In genomic region chr5:74587300-74587699, GRCh38 we compare ENCODE assay signal across 12 cellular contexts.
"Had no signal": no experiment of that assay in that cellular context is flagged by ENCODE, and none has a peak within 500 bp of the region (broad histone marks: within the 10 kb centered on the region; RNA-seq: fewer than 3 reads in every experiment).

No MANE protein-coding gene starts in this region.

- H3K27ac ChIP-seq: pancreas, thoracic aorta had no signal

- H3K9me3 Mint-ChIP-seq: central memory CD8-positive, alpha-beta T cell; immature natural killer cell; nephron; stimulated activated naive CD8-positive, alpha-beta T cell treated with anti-CD3 and anti-CD28 coated beads, Interleukin-15, amount 100 ng/mL, for 72 hours had no signal

- H3K36me3 Mint-ChIP-seq: immature natural killer cell had no signal

- H3K27me3 ChIP-seq: pancreas had no signal

- H3K36me3 ChIP-seq: pancreas, thoracic aorta had no signal

- H3K4me1 Mint-ChIP-seq: immature natural killer cell had no signal

- ATAC-seq: activated CD4-positive, CD25-positive, alpha-beta regulatory T cell treated with anti-CD3 and anti-CD28 coated beads, Interleukin-2, amount 50 U/mL, for 24 hours; stimulated activated naive CD8-positive, alpha-beta T cell treated with anti-CD3 and anti-CD28 coated beads, Interleukin-15, amount 100 ng/mL, for 72 hours had no signal

- H3K9me3 ChIP-seq: pancreas, thoracic aorta had no signal

- H3K4me3 Mint-ChIP-seq: central memory CD8-positive, alpha-beta T cell; immature natural killer cell; nephron; stimulated activated naive CD8-positive, alpha-beta T cell treated with anti-CD3 and anti-CD28 coated beads, Interleukin-15, amount 100 ng/mL, for 72 hours had no signal

- H3K27ac Mint-ChIP-seq: immature natural killer cell; stimulated activated naive CD8-positive, alpha-beta T cell treated with anti-CD3 and anti-CD28 coated beads, Interleukin-15, amount 100 ng/mL, for 72 hours had no signal

- DNase-seq: activated naive CD4-positive, alpha-beta T cell treated with anti-CD3 and anti-CD28 coated beads, Interleukin-2, amount 50 U/mL, for 16 hours; activated T-cell treated with anti-CD3 and anti-CD28 coated beads, Interleukin-2, amount 50 U/mL, for 1 hour; effector memory CD4-positive, alpha-beta T cell; hypothalamus; immature natural killer cell; pancreas; stimulated activated CD8-positive, alpha-beta memory T cell treated with anti-CD3 and anti-CD28 coated beads, Interleukin-4, amount 100 ng/mL, for 48 hours; stimulated activated naive CD8-positive, alpha-beta T cell treated with anti-CD3 and anti-CD28 coated beads, Interleukin-15, amount 100 ng/mL, for 72 hours had no signal

- H3K4me3 ChIP-seq: pancreas, thoracic aorta had no signal
